In genomic region chr19:3188627-3189596, GRCh38 we compare ENCODE assay signal across 13 cellular contexts. TPM values are rescaled to one million over a fixed set of nuclear protein-coding genes. Genes with fewer than 3 reads are reported as not detected.
A peak's percentile ranks its signal among the peaks of the same experiment; 100 is the strongest.
DNase-seq lines count a peak whose midpoint lies in the region; ATAC-seq, FAIRE-seq and TF ChIP-seq lines count a peak whose summit lies in the region.
"Had no signal": no experiment of that assay in that cellular context is flagged by ENCODE, and none has a peak within 500 bp of the region (broad histone marks: within the 10 kb centered on the region; RNA-seq: fewer than 3 reads in every experiment).

No MANE protein-coding gene starts in this region.

- no peak overlapping the region for H3K27ac ChIP-seq in kidney (ENCODE audit: low read depth in 2 of 2, low read length in 2 of 2)
- H3K27ac ChIP-seq: ascending aorta had no signal

- no peak overlapping the region for H3K4me3 ChIP-seq in kidney (ENCODE audit: low read length in 2 of 2)
- H3K4me3 ChIP-seq: ascending aorta had no signal

- peak overlapping the region; percentile 91 for H3K4me3 Mint-ChIP-seq in activated naive CD4-positive, alpha-beta T cell treated with anti-CD3 and anti-CD28 coated beads, Interleukin-2, amount 50 U/mL, for 24 hours
- peak overlapping the region; percentile 39 to 95 (median 79) for H3K4me3 Mint-ChIP-seq in T-cell
- peak overlapping the region; percentile 56 to 96 for H3K4me3 Mint-ChIP-seq in stimulated activated naive CD8-positive, alpha-beta T cell treated with anti-CD3 and anti-CD28 coated beads, Interleukin-15, amount 100 ng/mL, for 72 hours

- no peaks in the 10 kb centered on the region for H3K9me3 ChIP-seq in kidney (ENCODE audit: control insufficient read depth in 1 of 2, low read length in 2 of 2)
- H3K9me3 ChIP-seq: ascending aorta, BE2C had no signal

- peaks cover 7% of the 10 kb centered on the region for H3K36me3 Mint-ChIP-seq in activated naive CD4-positive, alpha-beta T cell treated with anti-CD3 and anti-CD28 coated beads, Interleukin-2, amount 50 U/mL, for 24 hours
- peaks cover 15% of the 10 kb centered on the region for H3K36me3 Mint-ChIP-seq in T-cell

- CTCF ChIA-PET in T-cell (lab: Charles Lee), result interaction anchor here in 1 of 2 donors (0.6 kb wide), 2 partner anchors 10 to 1833 kb away, joined by 3 to 4 read pairs; no protein-coding TSS in a partner anchor

- DNase-seq in activated naive CD4-positive, alpha-beta T cell treated with anti-CD3 and anti-CD28 coated beads, Interleukin-2, amount 50 U/mL, for 16 hours, result no peak
- no peak for DNase-seq in T-cell
- DNase-seq in kidney, result peak; percentile 70
- DNase-seq in stimulated activated naive CD8-positive, alpha-beta T cell treated with anti-CD3 and anti-CD28 coated beads, Interleukin-15, amount 100 ng/mL, for 72 hours, result no peak
- DNase-seq in erythroblast (lab: John Stamatoyannopoulos, UW), result no peak
- no peak for DNase-seq in NCI-H69 (lab: John Stamatoyannopoulos, UW)
- no peak for DNase-seq in NCI-H1048 (lab: John Stamatoyannopoulos, UW)
- DNase-seq: activated CD4-positive, CD25-positive, alpha-beta regulatory T cell treated with anti-CD3 and anti-CD28 coated beads, Interleukin-2, amount 50 U/mL, for 72 hours; BE2C had no signal

- H3K4me1 ChIP-seq in kidney (ENCODE audit: control insufficient read depth in 1 of 2, insufficient read depth in 1 of 2, low read depth in 1 of 2, low read length in 2 of 2), result peaks cover 0 to 13% of the 10 kb centered on the region in 2 donors

- ATAC-seq in T-cell (replicated peaks in 1 of 4), result no peak
- ATAC-seq in stimulated activated naive CD8-positive, alpha-beta T cell treated with anti-CD3 and anti-CD28 coated beads, Interleukin-15, amount 100 ng/mL, for 72 hours, result no peak
- ATAC-seq: esophagus mucosa, Panc1 had no signal

- H3K4me1 Mint-ChIP-seq in activated naive CD4-positive, alpha-beta T cell treated with anti-CD3 and anti-CD28 coated beads, Interleukin-2, amount 50 U/mL, for 24 hours, result peaks cover 47% of the 10 kb centered on the region
- H3K4me1 Mint-ChIP-seq in T-cell, result peaks cover 45 to 52% (median 52%) of the 10 kb centered on the region in 3 donors
- peaks cover 64% of the 10 kb centered on the region for H3K4me1 Mint-ChIP-seq in stimulated activated naive CD8-positive, alpha-beta T cell treated with anti-CD3 and anti-CD28 coated beads, Interleukin-15, amount 100 ng/mL, for 72 hours

- no peak for TF ChIP-seq POLR2A in erythroblast (IDR thresholded peaks at IDR 0.05; ENCODE audit: low read length)

- no peak overlapping the region for H3K9ac ChIP-seq in kidney (ENCODE audit: low read length in 2 of 2)

- POLR2A ChIA-PET in T-cell (lab: Charles Lee), result interaction anchor here in 1 of 2 donors (0.6 kb wide), 1 partner anchor 381 kb away, joined by 11 read pairs; no protein-coding TSS in a partner anchor

- no peak overlapping the region for H3K27ac Mint-ChIP-seq in activated naive CD4-positive, alpha-beta T cell treated with anti-CD3 and anti-CD28 coated beads, Interleukin-2, amount 50 U/mL, for 24 hours
- no peak overlapping the region for H3K27ac Mint-ChIP-seq in T-cell
- peak overlapping the region in 1 of 2 donors; percentile 95 for H3K27ac Mint-ChIP-seq in stimulated activated naive CD8-positive, alpha-beta T cell treated with anti-CD3 and anti-CD28 coated beads, Interleukin-15, amount 100 ng/mL, for 72 hours

- no peaks in the 10 kb centered on the region for H3K36me3 ChIP-seq in kidney (ENCODE audit: control insufficient read depth in 1 of 2, insufficient read depth in 2 of 2, low read length in 2 of 2)

- intact Hi-C loops in kidney (cut with DNase I), result no loop called here

- no peak for FAIRE-seq in kidney (lab: Jason Lieb, UNC)

- TF ChIP-seq CTCF in kidney (IDR thresholded peaks at IDR 0.05; ENCODE audit: borderline replicate concordance, extremely low read depth, insufficient read depth), result no peak

- no peaks in the 10 kb centered on the region for H3K9me3 Mint-ChIP-seq in activated naive CD4-positive, alpha-beta T cell treated with anti-CD3 and anti-CD28 coated beads, Interleukin-2, amount 50 U/mL, for 24 hours
- no peaks in the 10 kb centered on the region for H3K9me3 Mint-ChIP-seq in T-cell
- H3K9me3 Mint-ChIP-seq in stimulated activated naive CD8-positive, alpha-beta T cell treated with anti-CD3 and anti-CD28 coated beads, Interleukin-15, amount 100 ng/mL, for 72 hours, result no peaks in the 10 kb centered on the region

- no peaks in the 10 kb centered on the region for H3K27me3 Mint-ChIP-seq in activated naive CD4-positive, alpha-beta T cell treated with anti-CD3 and anti-CD28 coated beads, Interleukin-2, amount 50 U/mL, for 24 hours
- no peaks in the 10 kb centered on the region for H3K27me3 Mint-ChIP-seq in T-cell
- no peaks in the 10 kb centered on the region for H3K27me3 Mint-ChIP-seq in stimulated activated naive CD8-positive, alpha-beta T cell treated with anti-CD3 and anti-CD28 coated beads, Interleukin-15, amount 100 ng/mL, for 72 hours

RNA-seq across cellular contexts. Expression of gene NCLN, which starts 3.2 kb away (rescaled TPM):
- total RNA-seq in T-cell (10 to 100 TPM; 47.2 to 69.5 (median 61.0) TPM), kidney (43.3 TPM)
- polyA plus RNA-seq in kidney (ENCODE audit: insufficient read depth, low read depth, low replicate concordance), result 63.2 TPM

RNA-seq across cellular contexts. Expression of gene S1PR4, which starts 10.3 kb away (rescaled TPM):
- total RNA-seq in T-cell, result 100 to 1,000 TPM in 3 of 5 donors, 10 to 100 TPM in 2; 77.0 to 345 (median 324) TPM
- 5.1 TPM for total RNA-seq in kidney
- 0.67 TPM for polyA plus RNA-seq in kidney (ENCODE audit: insufficient read depth, low read depth, low replicate concordance)

RNA-seq across cellular contexts. Expression of gene CELF5, which starts 35.5 kb away (rescaled TPM):
- total RNA-seq in T-cell (1 to 10 TPM in 1 of 5 donors, under 1 TPM in 3, not detected in 1; 0.23 to 1.9 (median 0.39) TPM), kidney (0.38 TPM)
- 0.15 TPM for polyA plus RNA-seq in kidney (ENCODE audit: insufficient read depth, low read depth, low replicate concordance)
- total RNA-seq: ascending aorta, esophagus mucosa had no signal

RNA-seq across cellular contexts. Expression of gene GNA15, which starts 53.1 kb away (rescaled TPM):
- 10 to 100 TPM in 1 of 5 donors, 1 to 10 TPM in 4; 1.8 to 13.2 (median 2.8) TPM for total RNA-seq in T-cell
- 8.7 TPM for total RNA-seq in kidney
- 1.7 TPM for polyA plus RNA-seq in kidney (ENCODE audit: insufficient read depth, low read depth, low replicate concordance)

Comparison
In these comparisons a context has a peak if more than half of its experiments do, and no peak if none do; other contexts are left out.
1. RNA of gene S1PR4, which starts 10.3 kb away (total RNA-seq): 77.0 to 345 TPM in T-cell; 5.1 TPM in kidney (single experiment); every median in the first group is over 10 times any median in the second.
2. Peak in every context shown above with its lines, with median percentiles within 50 percentile points of each other: H3K4me3 Mint-ChIP-seq.